ENCODE assay signal across 19 cellular contexts in genomic region chr4:123037809-123038208, GRCh38.
DNase-seq lines count a peak whose midpoint lies in the region; ATAC-seq and TF ChIP-seq lines count a peak whose summit lies in the region.
"Had no signal": no experiment of that assay in that cellular context is flagged by ENCODE, and none has a peak within 500 bp of the region (broad histone marks: within the 10 kb centered on the region; RNA-seq: fewer than 3 reads in every experiment).

No MANE protein-coding gene starts in this region.

- H3K4me3 ChIP-seq in Karpas-422 (ENCODE audit: low read length) (no peak overlapping the region), epithelial cell of proximal tubule (ENCODE audit: low read depth, low read length) (no peak overlapping the region), uterus (no peak overlapping the region)
- H3K4me3 ChIP-seq: MG63, neural progenitor cell, sigmoid colon had no signal

- no peak overlapping the region for H3K9ac ChIP-seq in Karpas-422 (ENCODE audit: low read length)
- H3K9ac ChIP-seq: neural progenitor cell had no signal

- TF ChIP-seq POLR2A in uterus (IDR thresholded peaks at IDR 0.05) = no peak

- no peak overlapping the region for H3K27ac ChIP-seq in Karpas-422 (ENCODE audit: low read length)
- no peak overlapping the region for H3K27ac ChIP-seq in uterus
- H3K27ac ChIP-seq: HL-60, neural progenitor cell, sigmoid colon had no signal

- ATAC-seq in HG02938 (IDR thresholded peaks at IDR 0.05; ENCODE audit: unreplicated experiment) = no peak
- ATAC-seq: HCT116, T-helper 17 cell had no signal

- intact Hi-C loops in uterus (cut with DNase I; ENCODE audit: low total_unique reads) = no loop called here

- H2AFZ ChIP-seq in Karpas-422 (ENCODE audit: low read length) = no peak overlapping the region
- H2AFZ ChIP-seq: neural progenitor cell had no signal

- 0 out of 2 replicates have a peak, but pooled peaks cover 11% of the 10 kb centered on the region for H3K79me2 ChIP-seq in Karpas-422 (ENCODE audit: low read length)

- H3K36me3 ChIP-seq in Karpas-422 (ENCODE audit: insufficient read depth, low read length) = 0 out of 2 replicates have a peak, but pooled peaks cover 6% of the 10 kb centered on the region
- no peaks in the 10 kb centered on the region for H3K36me3 ChIP-seq in uterus
- H3K36me3 ChIP-seq: MG63, sigmoid colon had no signal

- TF ChIP-seq CTCF in epithelial cell of proximal tubule (conservative IDR thresholded peaks at IDR 0.05; ENCODE audit: low read depth, low read length) = no peak
- no peak for TF ChIP-seq CTCF in uterus (IDR thresholded peaks at IDR 0.05)

- H3K27me3 ChIP-seq in Karpas-422 (ENCODE audit: low read length) (no peaks in the 10 kb centered on the region), uterus (no peaks in the 10 kb centered on the region)
- H3K27me3 ChIP-seq: MG63, neural progenitor cell, sigmoid colon had no signal

- DNase-seq in AG20443 (ENCODE audit: low spot score) (peak; percentile 42), Karpas-422 (no peak), epithelial cell of proximal tubule (ENCODE audit: low read depth) (peak; percentile 30), myocyte (ENCODE audit: low read depth) (peak; percentile 40), NCI-H1092 (lab: John Stamatoyannopoulos, UW) (no peak), uterus (no peak), HPDE6-E6E7 (ENCODE audit: extremely low spot score) (no peak)
- DNase-seq: activated CD4-positive, alpha-beta T cell treated with anti-CD3 and anti-CD28 coated beads for 48 hours; activated naive CD8-positive, alpha-beta T cell treated with anti-CD3 and anti-CD28 coated beads, Interleukin-2, amount 10 ng/mL, durations not matched to agents 7 days and 5 days; DMS 273 treated with DMSO at 0.1 percent for 48 hours; mammary epithelial cell; MG63; NCI-H774; sigmoid colon; T-helper 17 cell had no signal

- H3K4me1 ChIP-seq in Karpas-422 (ENCODE audit: low read length) (peaks cover 21% of the 10 kb centered on the region), uterus (no peaks in the 10 kb centered on the region)
- H3K4me1 ChIP-seq: neural progenitor cell, sigmoid colon had no signal

- no peaks in the 10 kb centered on the region for H3K9me2 ChIP-seq in Karpas-422 (replicated peaks; ENCODE audit: insufficient read depth, low read length)

- peaks cover 4% of the 10 kb centered on the region; the same call in 1 of the 2 replicates for H3K9me3 ChIP-seq in Karpas-422 (ENCODE audit: low read length)
- H3K9me3 ChIP-seq in uterus = no peaks in the 10 kb centered on the region

- peak overlapping the region; percentile 36 for H3K4me2 ChIP-seq in Karpas-422 (ENCODE audit: low read depth, low read length, poor library complexity, severe bottlenecking)
- H3K4me2 ChIP-seq: neural progenitor cell had no signal

- no peaks in the 10 kb centered on the region; the same call in 1 of the 2 replicates for H4K20me1 ChIP-seq in Karpas-422 (ENCODE audit: insufficient read depth, low read depth, low read length)

Comparison
In these comparisons a context has a peak if more than half of its experiments do, and no peak if none do; other contexts are left out.
1. DNase-seq: peak in AG20443 (single experiment), epithelial cell of proximal tubule (single experiment) and myocyte (single experiment); none in Karpas-422 (single experiment), NCI-H1092 (single experiment), uterus (0 of 2) and HPDE6-E6E7 (single experiment).